ENCODE assay signal across 1 cellular context in the genomic region with DNA sequence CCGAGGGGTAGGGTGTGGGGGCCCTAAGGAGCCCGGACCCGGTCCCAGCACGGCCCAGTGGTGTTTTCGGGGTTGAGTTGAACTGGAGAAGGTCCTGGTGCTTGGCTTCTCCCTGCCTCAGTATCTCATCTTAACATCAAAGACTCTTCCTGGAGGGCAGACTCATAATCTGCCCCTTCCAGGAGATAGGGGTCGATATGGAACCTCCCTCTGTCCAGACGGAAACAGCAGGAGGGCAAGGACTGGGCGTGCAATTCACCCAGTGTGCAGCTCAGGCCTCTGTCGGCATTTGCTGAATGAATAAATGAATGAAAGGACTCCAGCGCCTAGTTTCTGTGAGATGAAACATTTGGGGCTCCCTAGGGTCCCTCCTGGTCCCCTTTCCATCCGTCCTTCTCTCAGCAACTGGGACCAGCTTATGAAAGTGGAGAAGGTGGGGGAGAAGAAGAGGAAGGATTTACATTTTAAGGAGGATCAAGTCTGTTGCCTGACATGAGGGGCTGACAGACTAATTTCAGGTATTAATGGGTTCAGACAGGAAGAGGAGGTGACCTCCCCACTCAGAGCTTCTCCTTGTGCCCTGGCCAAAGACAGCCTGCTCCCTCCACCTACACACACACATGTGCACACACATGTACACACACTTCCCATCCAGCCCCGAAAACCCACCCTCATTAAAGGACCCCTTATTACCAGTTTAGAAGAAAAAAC.
TF ChIP-seq lines count a peak whose summit lies in the region.

No MANE protein-coding gene starts in this region.

TF ChIP-seq in K562, 482 proteins besides CTCF, POLR2A, EP300 and RAD21:
- TF ChIP-seq BHLHE40 (IDR thresholded peaks at IDR 0.05; ENCODE audit: low read length) = no peak
- no peak for TF ChIP-seq ZNF124 (CRISPR knock-in tag; IDR thresholded peaks at IDR 0.05)
- TF ChIP-seq SRSF7 (optimal IDR thresholded peaks at IDR 0.05; ENCODE audit: low read depth, low read length) = no peak
- no peak for TF ChIP-seq SRSF9 (IDR thresholded peaks at IDR 0.05; ENCODE audit: borderline replicate concordance, low read depth, low read length)
- TF ChIP-seq, protein P1, sequence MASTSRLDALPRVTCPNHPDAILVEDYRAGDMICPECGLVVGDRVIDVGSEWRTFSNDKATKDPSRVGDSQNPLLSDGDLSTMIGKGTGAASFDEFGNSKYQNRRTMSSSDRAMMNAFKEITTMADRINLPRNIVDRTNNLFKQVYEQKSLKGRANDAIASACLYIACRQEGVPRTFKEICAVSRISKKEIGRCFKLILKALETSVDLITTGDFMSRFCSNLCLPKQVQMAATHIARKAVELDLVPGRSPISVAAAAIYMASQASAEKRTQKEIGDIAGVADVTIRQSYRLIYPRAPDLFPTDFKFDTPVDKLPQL (IDR thresholded peaks at IDR 0.05; ENCODE audit: extremely low read depth, insufficient read length) = no peak
- TF ChIP-seq ZFPM2 (CRISPR knock-in tag; IDR thresholded peaks at IDR 0.05) = no peak
- TF ChIP-seq ZNF668 (CRISPR knock-in tag; IDR thresholded peaks at IDR 0.05) = no peak
- TF ChIP-seq HNRNPUL1 (IDR thresholded peaks at IDR 0.05; ENCODE audit: low read length) = no peak
- no peak for TF ChIP-seq SNIP1 (IDR thresholded peaks at IDR 0.05; ENCODE audit: low read depth)
- no peak for TF ChIP-seq FOS (IDR thresholded peaks at IDR 0.05; ENCODE audit: extremely low read depth, insufficient read length)
- TF ChIP-seq KAT7 (CRISPR knock-in tag; IDR thresholded peaks at IDR 0.05; ENCODE audit: borderline replicate concordance) = no peak
- no peak for TF ChIP-seq SAFB2 (IDR thresholded peaks at IDR 0.05; ENCODE audit: borderline replicate concordance, low read depth, low read length, severe bottlenecking)
- TF ChIP-seq ZNF444 (CRISPR knock-in tag; IDR thresholded peaks at IDR 0.05) = no peak
- TF ChIP-seq GATA2 (CRISPR knock-in tag; IDR thresholded peaks at IDR 0.05) = no peak
- no peak for TF ChIP-seq DMBX1 (CRISPR knock-in tag; IDR thresholded peaks at IDR 0.05; ENCODE audit: borderline replicate concordance)
TF ChIP-seq in K562: peak in this region for 0.
